ENCODE assay signal across 9 cellular contexts in genomic region chr5:172795401-172795977, GRCh38. TPM values are rescaled to one million over a fixed set of nuclear protein-coding genes. Genes with fewer than 3 reads are reported as not detected.
DNase-seq lines count a peak whose midpoint lies in the region; TF ChIP-seq lines count a peak whose summit lies in the region.
"Had no signal": no experiment of that assay in that cellular context is flagged by ENCODE, and none has a peak within 500 bp of the region (broad histone marks: within the 10 kb centered on the region; RNA-seq: fewer than 3 reads in every experiment).

No MANE protein-coding gene starts in this region.

- DNase-seq in HFFc6 (peak; percentile 82), colonic mucosa (peak; percentile 70), HuH-7 (ENCODE audit: low spot score) (no peak), NCI-H748 treated with DMSO at 0.1 percent for 48 hours (lab: John Stamatoyannopoulos, UW) (no peak), foreskin melanocyte (no peak)
- DNase-seq in activated T-helper 1 cell treated with anti-CD3 and anti-CD28 coated beads, Interleukin-12 subunit alpha, Interleukin-12 subunit beta, Interleukin-2, Interleukin-4 antibody, amounts not matched to agents 30 ng/mL and 10 ng/mL and 1 ng/mL, durations not matched to agents 14 hours and 24 hours and 36 hours (ENCODE audit: low spot score): no peak

- H3K4me3 ChIP-seq in colonic mucosa (no peak overlapping the region), liver (ENCODE audit: low read depth in 1 of 3, low read length in 3 of 3) (no peak overlapping the region), subcutaneous abdominal adipose tissue (ENCODE audit: low read depth in 1 of 5, low read length in 5 of 5) (no peak overlapping the region)

- no peaks in the 10 kb centered on the region for H3K36me3 ChIP-seq in colonic mucosa
- H3K36me3 ChIP-seq in liver (ENCODE audit: control insufficient read depth in 4 of 4, insufficient read depth in 3 of 4, low read depth in 1 of 4, low read length in 3 of 4): no peaks in the 10 kb centered on the region
- no peaks in the 10 kb centered on the region for H3K36me3 ChIP-seq in subcutaneous abdominal adipose tissue (ENCODE audit: control insufficient read depth in 5 of 5, insufficient read depth in 5 of 5, low read length in 5 of 5)

- no peak; the same call in 1 of the 2 replicates for TF ChIP-seq CTCF in HFFc6 (IDR thresholded peaks at IDR 0.05)
- TF ChIP-seq CTCF in colonic mucosa (IDR thresholded peaks at IDR 0.05): no peak
- no peak for TF ChIP-seq CTCF in liver (IDR thresholded peaks at IDR 0.05; ENCODE audit: low read depth, low read length, missing input control)

- H3K27me3 Mint-ChIP-seq in HFFc6 (ENCODE audit: insufficient read depth): no peaks in the 10 kb centered on the region; the same call in 1 of the 2 replicates
- H3K27me3 Mint-ChIP-seq in activated T-helper 1 cell treated with anti-CD3 and anti-CD28 coated beads, Interleukin-12 subunit alpha, Interleukin-12 subunit beta, Interleukin-2, Interleukin-4 antibody, amounts not matched to agents 30 ng/mL and 10 ng/mL and 1 ng/mL, durations not matched to agents 14 hours and 24 hours and 36 hours (ENCODE audit: insufficient read depth): no peaks in the 10 kb centered on the region
- H3K27me3 Mint-ChIP-seq: stimulated activated memory B cell treated with anti-CD40 and anti-IgM and Interleukin-4, amounts not matched to agents 10 μg/mL and 1 μg/mL and 100 μg/mL, for 72 hours had no signal

- H3K4me3 Mint-ChIP-seq in HFFc6: peak overlapping the region; percentile 42; the same call in 1 of the 2 replicates
- no peak overlapping the region for H3K4me3 Mint-ChIP-seq in activated T-helper 1 cell treated with anti-CD3 and anti-CD28 coated beads, Interleukin-12 subunit alpha, Interleukin-12 subunit beta, Interleukin-2, Interleukin-4 antibody, amounts not matched to agents 30 ng/mL and 10 ng/mL and 1 ng/mL, durations not matched to agents 14 hours and 24 hours and 36 hours
- H3K4me3 Mint-ChIP-seq: stimulated activated memory B cell treated with anti-CD40 and anti-IgM and Interleukin-4, amounts not matched to agents 10 μg/mL and 1 μg/mL and 100 μg/mL, for 72 hours had no signal

- H3K4me1 ChIP-seq in colonic mucosa (no peaks in the 10 kb centered on the region), liver (ENCODE audit: control insufficient read depth in 4 of 4, insufficient read depth in 4 of 4, low read length in 3 of 4) (peaks cover 4 to 8% (median 6%) of the 10 kb centered on the region in 4 donors), subcutaneous abdominal adipose tissue (ENCODE audit: control insufficient read depth in 5 of 5, insufficient read depth in 5 of 5, low read length in 5 of 5) (peaks cover 30 to 85% (median 68%) of the 10 kb centered on the region in 5 donors)

- peak in 1 of 2 donors; percentile 39 for TF ChIP-seq RAD21 in liver (IDR thresholded peaks at IDR 0.05)

- intact Hi-C loops in colonic mucosa (cut with DNase I): no loop called here
- intact Hi-C loops in activated T-helper 1 cell treated with anti-CD3 and anti-CD28 coated beads, Interleukin-12 subunit alpha, Interleukin-12 subunit beta, Interleukin-2, Interleukin-4 antibody, amounts not matched to agents 30 ng/mL and 10 ng/mL and 1 ng/mL, durations not matched to agents 14 hours and 24 hours and 36 hours (cut with micrococcal nuclease): no loop called here

- peak overlapping the region; percentile 89 for H3K27ac Mint-ChIP-seq in HFFc6
- H3K27ac Mint-ChIP-seq in activated T-helper 1 cell treated with anti-CD3 and anti-CD28 coated beads, Interleukin-12 subunit alpha, Interleukin-12 subunit beta, Interleukin-2, Interleukin-4 antibody, amounts not matched to agents 30 ng/mL and 10 ng/mL and 1 ng/mL, durations not matched to agents 14 hours and 24 hours and 36 hours: no peak overlapping the region

- no peaks in the 10 kb centered on the region for H3K36me3 Mint-ChIP-seq in HFFc6 (ENCODE audit: low read depth)
- H3K36me3 Mint-ChIP-seq in activated T-helper 1 cell treated with anti-CD3 and anti-CD28 coated beads, Interleukin-12 subunit alpha, Interleukin-12 subunit beta, Interleukin-2, Interleukin-4 antibody, amounts not matched to agents 30 ng/mL and 10 ng/mL and 1 ng/mL, durations not matched to agents 14 hours and 24 hours and 36 hours (ENCODE audit: low read depth): no peaks in the 10 kb centered on the region

- H3K27ac ChIP-seq in colonic mucosa: peak overlapping the region; percentile 48
- H3K27ac ChIP-seq in liver (ENCODE audit: low read depth in 1 of 2, low read length in 2 of 2): no peak overlapping the region
- peak overlapping the region; percentile 99 for H3K27ac ChIP-seq in subcutaneous abdominal adipose tissue (ENCODE audit: low read depth, low read length)

- H3K9me3 Mint-ChIP-seq in HFFc6: no peaks in the 10 kb centered on the region
- H3K9me3 Mint-ChIP-seq in activated T-helper 1 cell treated with anti-CD3 and anti-CD28 coated beads, Interleukin-12 subunit alpha, Interleukin-12 subunit beta, Interleukin-2, Interleukin-4 antibody, amounts not matched to agents 30 ng/mL and 10 ng/mL and 1 ng/mL, durations not matched to agents 14 hours and 24 hours and 36 hours: no peaks in the 10 kb centered on the region

- no peaks in the 10 kb centered on the region for H3K27me3 ChIP-seq in colonic mucosa
- H3K27me3 ChIP-seq in liver (ENCODE audit: control insufficient read depth in 4 of 4, insufficient read depth in 4 of 4, low read length in 3 of 4): no peaks in the 10 kb centered on the region
- peaks cover 0 to 4% (median 0%) of the 10 kb centered on the region in 5 donors for H3K27me3 ChIP-seq in subcutaneous abdominal adipose tissue (ENCODE audit: control insufficient read depth in 5 of 5, insufficient read depth in 4 of 5, low read length in 5 of 5)

- WGBS in liver: 81% methylated on average over 12 of the region's 12 CpGs

- H3K9me3 ChIP-seq in colonic mucosa: no peaks in the 10 kb centered on the region
- no peaks in the 10 kb centered on the region for H3K9me3 ChIP-seq in liver (ENCODE audit: control insufficient read depth in 4 of 4, low read length in 3 of 4)
- H3K9me3 ChIP-seq in subcutaneous abdominal adipose tissue (ENCODE audit: control insufficient read depth in 5 of 5, low read length in 5 of 5): peaks cover 0 to 6% (median 0%) of the 10 kb centered on the region in 5 donors

- peaks cover 85% of the 10 kb centered on the region for H3K4me1 Mint-ChIP-seq in HFFc6 (ENCODE audit: low read depth)
- H3K4me1 Mint-ChIP-seq in activated T-helper 1 cell treated with anti-CD3 and anti-CD28 coated beads, Interleukin-12 subunit alpha, Interleukin-12 subunit beta, Interleukin-2, Interleukin-4 antibody, amounts not matched to agents 30 ng/mL and 10 ng/mL and 1 ng/mL, durations not matched to agents 14 hours and 24 hours and 36 hours (ENCODE audit: low read depth): peaks cover 12% of the 10 kb centered on the region

- H3K9ac ChIP-seq in colonic mucosa (ENCODE audit: low read depth in 2 of 2, low read length in 2 of 2) (peak overlapping the region in 1 of 2 donors; percentile 29), liver (ENCODE audit: low read depth in 1 of 2, low read length in 2 of 2) (no peak overlapping the region), subcutaneous abdominal adipose tissue (ENCODE audit: low read length in 5 of 5) (peak overlapping the region in 2 of 5 donors; percentile 24 to 54)

TF ChIP-seq in liver, 16 proteins besides CTCF, POLR2A, EP300 and RAD21 (continues in another document):
- TF ChIP-seq TAF1 (conservative IDR thresholded peaks at IDR 0.05): no peak
- TF ChIP-seq SP1 (IDR thresholded peaks at IDR 0.05): peak; percentile 71
- TF ChIP-seq JUND (IDR thresholded peaks at IDR 0.05): peak; percentile 91 to 94
- TF ChIP-seq HNF4G (IDR thresholded peaks at IDR 0.05): no peak
- TF ChIP-seq RXRA (IDR thresholded peaks at IDR 0.05): peak; percentile 20 to 53
- peak; percentile 19 for TF ChIP-seq YY1 (IDR thresholded peaks at IDR 0.05)
- TF ChIP-seq, protein P1, sequence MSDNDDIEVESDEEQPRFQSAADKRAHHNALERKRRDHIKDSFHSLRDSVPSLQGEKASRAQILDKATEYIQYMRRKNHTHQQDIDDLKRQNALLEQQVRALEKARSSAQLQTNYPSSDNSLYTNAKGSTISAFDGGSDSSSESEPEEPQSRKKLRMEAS (IDR thresholded peaks at IDR 0.05): no peak
- TF ChIP-seq ATF3 (IDR thresholded peaks at IDR 0.05): peak; percentile 37
- TF ChIP-seq NR2F2 (IDR thresholded peaks at IDR 0.05): peak; percentile 88
- no peak for TF ChIP-seq HNF4A (conservative IDR thresholded peaks at IDR 0.05)
- TF ChIP-seq EGR1 (IDR thresholded peaks at IDR 0.05; ENCODE audit: low read depth in 2 of 2): no peak

RNA-seq across cellular contexts. Expression of gene DUSP1, which starts 24.5 kb away (rescaled TPM):
- 100 to 1,000 TPM; 213 to 319 (median 307) TPM for total RNA-seq in HFFc6 (2021; fragmentation: NEBNext Ultra II Directional; extraction: Animal tissue kit (Norgen Biotek cat#: 25700))
- total RNA-seq in colonic mucosa (100 to 1,000 TPM in 1 of 2 donors, 10 to 100 TPM in 1; 61.7 to 102 TPM), liver (10 to 100 TPM; 53.2 to 95.0 TPM)
- polyA plus RNA-seq in liver: 100 to 1,000 TPM; 124 to 237 TPM
- total RNA-seq in activated T-helper 1 cell treated with anti-CD3 and anti-CD28 coated beads, Interleukin-12 subunit alpha, Interleukin-12 subunit beta, Interleukin-2, Interleukin-4 antibody, amounts not matched to agents 30 ng/mL and 10 ng/mL and 1 ng/mL, durations not matched to agents 14 hours and 24 hours and 36 hours: 11.9 and 12.5 TPM in 2 replicates

RNA-seq across cellular contexts. Expression of gene ERGIC1, which starts 38.6 kb away (rescaled TPM):
- 100 to 1,000 TPM; 240 to 276 (median 258) TPM for total RNA-seq in HFFc6 (2021; fragmentation: NEBNext Ultra II Directional; extraction: Animal tissue kit (Norgen Biotek cat#: 25700))
- total RNA-seq in colonic mucosa (100 to 1,000 TPM; 173 to 191 TPM), liver (100 to 1,000 TPM in 1 of 2 donors, 10 to 100 TPM in 1; 45.4 to 149 TPM)
- 100 to 1,000 TPM in 1 of 2 donors, 10 to 100 TPM in 1; 53.1 to 155 TPM for polyA plus RNA-seq in liver
- 47.4 and 47.9 TPM in 2 replicates for total RNA-seq in activated T-helper 1 cell treated with anti-CD3 and anti-CD28 coated beads, Interleukin-12 subunit alpha, Interleukin-12 subunit beta, Interleukin-2, Interleukin-4 antibody, amounts not matched to agents 30 ng/mL and 10 ng/mL and 1 ng/mL, durations not matched to agents 14 hours and 24 hours and 36 hours

Comparison
In these comparisons a context has a peak if more than half of its experiments do, and no peak if none do; other contexts are left out.
1. DNase-seq: peak in HFFc6 (single experiment) and colonic mucosa (single experiment); none in HuH-7 (single experiment), NCI-H748 treated with DMSO at 0.1 percent for 48 hours (single experiment), activated T-helper 1 cell treated with anti-CD3 and anti-CD28 coated beads, Interleukin-12 subunit alpha, Interleukin-12 subunit beta, Interleukin-2, Interleukin-4 antibody, amounts not matched to agents 30 ng/mL and 10 ng/mL and 1 ng/mL, durations not matched to agents 14 hours and 24 hours and 36 hours (single experiment) and foreskin melanocyte (single experiment).
2. H3K27ac ChIP-seq: peak in colonic mucosa (single experiment) and subcutaneous abdominal adipose tissue (single experiment); none in liver (0 of 2).